ENCODE assay signal across 20 cellular contexts in the genomic region with DNA sequence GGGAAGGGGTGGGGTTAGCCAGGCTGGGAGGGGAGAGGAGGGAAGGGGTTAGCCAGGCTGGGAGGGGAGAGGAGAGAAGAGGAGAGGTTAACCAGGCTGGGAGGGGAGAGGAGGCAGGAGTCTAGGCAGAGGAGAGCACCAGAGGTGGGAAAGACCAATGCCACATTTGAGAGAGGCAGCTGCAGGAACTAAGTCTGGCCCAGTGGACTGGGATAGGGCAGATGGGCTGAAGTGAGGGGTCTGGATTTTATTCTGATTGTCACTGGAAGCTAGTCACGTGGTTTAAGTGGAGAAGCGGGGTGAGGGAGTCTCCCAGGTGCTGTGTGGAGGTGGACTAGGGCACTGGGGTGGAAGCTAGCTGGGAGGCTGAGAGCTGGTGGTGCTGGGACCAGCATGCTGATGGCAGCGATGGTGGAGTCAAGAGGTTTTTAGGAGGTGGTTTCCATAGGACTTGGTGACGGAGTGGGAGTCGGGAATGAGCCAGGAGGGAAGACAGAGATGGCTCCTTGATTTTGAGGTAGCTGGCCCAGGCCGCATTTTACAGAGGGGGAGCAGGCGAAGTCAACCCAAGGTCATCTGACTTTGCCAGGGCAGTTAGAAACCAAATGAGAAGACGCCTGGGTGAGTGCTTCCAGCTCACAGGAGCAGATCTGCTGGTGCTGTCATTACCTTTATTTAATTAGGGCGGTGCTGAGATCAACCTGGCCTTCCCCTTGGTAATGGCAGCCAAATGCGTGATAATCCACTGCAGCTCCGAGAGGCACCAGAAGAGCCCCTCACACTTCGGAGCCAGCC. TPM values are rescaled to one million over a fixed set of nuclear protein-coding genes. Genes with fewer than 3 reads are reported as not detected.
DNase-seq lines count a peak whose midpoint lies in the region; ATAC-seq and TF ChIP-seq lines count a peak whose summit lies in the region.
"Had no signal": no experiment of that assay in that cellular context is flagged by ENCODE, and none has a peak within 500 bp of the region (broad histone marks: within the 10 kb centered on the region; RNA-seq: fewer than 3 reads in every experiment).

No MANE protein-coding gene starts in this region.

- H3K4me3 ChIP-seq in right cardiac atrium (ENCODE audit: low read length) (no peak overlapping the region), HEK293 (ENCODE audit: low read depth, low read length) (no peak overlapping the region), sigmoid colon (no peak overlapping the region)

- H3K9me3 ChIP-seq in right cardiac atrium (ENCODE audit: control insufficient read depth, low read length): no peaks in the 10 kb centered on the region
- H3K9me3 ChIP-seq in HEK293 (ENCODE audit: control insufficient read depth, insufficient read depth, low read depth, low read length): no peaks in the 10 kb centered on the region
- H3K9me3 ChIP-seq in sigmoid colon: no peaks in the 10 kb centered on the region

- H3K27me3 ChIP-seq in right cardiac atrium (ENCODE audit: control insufficient read depth, insufficient read depth): no peaks in the 10 kb centered on the region
- no peaks in the 10 kb centered on the region for H3K27me3 ChIP-seq in sigmoid colon

- TF ChIP-seq CTCF in HEK293 (tag by site-specific recombination; IDR thresholded peaks at IDR 0.05) (no peak), glutamatergic neuron (IDR thresholded peaks at IDR 0.05; ENCODE audit: partially characterized antibody, unreplicated experiment) (no peak), sigmoid colon (IDR thresholded peaks at IDR 0.05) (no peak), RWPE1 (conservative IDR thresholded peaks at IDR 0.05; ENCODE audit: low read depth) (no peak)

- CTCF ChIA-PET in HEK293 (lab: Yijun Ruan, JAX): no interaction called here
- CTCF ChIA-PET in RWPE1 (lab: Yijun Ruan, JAX): no interaction called here

- H3K27ac ChIP-seq in right cardiac atrium (ENCODE audit: low read length) (no peak overlapping the region), HEK293 (ENCODE audit: extremely low read depth, low read depth, low read length) (no peak overlapping the region), sigmoid colon (no peak overlapping the region), RWPE1 (no peak overlapping the region)

- intact Hi-C loops in cardiac septum (cut with DNase I): no loop called here
- intact Hi-C loops in right cardiac atrium (cut with DNase I): no loop called here
- intact Hi-C loops in sigmoid colon (cut with DNase I): no loop called here

- peaks cover 11% of the 10 kb centered on the region for H3K27me3 Mint-ChIP-seq in glutamatergic neuron (ENCODE audit: unreplicated experiment)
- H3K27me3 Mint-ChIP-seq: CD4-positive, alpha-beta T cell had no signal

- DNase-seq in cardiac septum (ENCODE audit: low spot score) (peak; percentile 22), right cardiac atrium (no peak), glutamatergic neuron (no peak), sigmoid colon (peak; percentile 37), SIG-M5 treated with dmso at 0.1 percent for 504 hours (lab: John Stamatoyannopoulos, UW; ENCODE audit: unreplicated experiment) (no peak), RWPE1 (ENCODE audit: low spot score) (no peak)
- DNase-seq: DND-41, GDM1, GOT3, Karpas-422, MM.1S, NCI-H1105 treated with DMSO at 0.1 percent for 48 hours, NCI-H1930, NCI-H2171, NCI-H82, Right ventricle myocardium superior had no signal

- POLR2A ChIA-PET in HEK293 (lab: Yijun Ruan, JAX) (no interaction called here), RWPE1 (lab: Yijun Ruan, JAX; ENCODE audit: low non-redundant PET) (no interaction called here)

- no peak for ATAC-seq in right cardiac atrium
- no peak for ATAC-seq in HG03469 (IDR thresholded peaks at IDR 0.05; ENCODE audit: unreplicated experiment)
- ATAC-seq: Panc1 had no signal

- peak overlapping the region; percentile 80 for H3K27ac Mint-ChIP-seq in glutamatergic neuron (ENCODE audit: unreplicated experiment)
- H3K27ac Mint-ChIP-seq: CD4-positive, alpha-beta T cell had no signal

- peaks cover 6% of the 10 kb centered on the region for H3K4me1 Mint-ChIP-seq in glutamatergic neuron (ENCODE audit: low read depth, unreplicated experiment)

- peaks cover 8% of the 10 kb centered on the region for H3K9me3 Mint-ChIP-seq in glutamatergic neuron (ENCODE audit: unreplicated experiment)
- H3K9me3 Mint-ChIP-seq: CD4-positive, alpha-beta T cell had no signal

- no peaks in the 10 kb centered on the region for H3K36me3 ChIP-seq in HEK293 (ENCODE audit: control insufficient read depth in 2 of 2, insufficient read depth in 1 of 2, low read length in 2 of 2)
- no peaks in the 10 kb centered on the region for H3K36me3 ChIP-seq in sigmoid colon

- no peak for TF ChIP-seq POLR2A in sigmoid colon (IDR thresholded peaks at IDR 0.05)

- no peaks in the 10 kb centered on the region for H3K4me1 ChIP-seq in right cardiac atrium (ENCODE audit: control insufficient read depth, insufficient read depth, low read length)
- H3K4me1 ChIP-seq in HEK293 (ENCODE audit: control insufficient read depth, insufficient read depth, low read length): no peaks in the 10 kb centered on the region
- H3K4me1 ChIP-seq in sigmoid colon: no peaks in the 10 kb centered on the region

- no peak overlapping the region for H3K4me3 Mint-ChIP-seq in glutamatergic neuron (ENCODE audit: unreplicated experiment)
- H3K4me3 Mint-ChIP-seq: CD4-positive, alpha-beta T cell had no signal

- TF ChIP-seq EP300 in sigmoid colon (IDR thresholded peaks at IDR 0.05): no peak

- 87% methylated on average over 12 of the region's 12 CpGs for WGBS in right cardiac atrium
- 87 to 89% methylated on average over 12 of the region's 12 CpGs for WGBS in sigmoid colon, 2 donors

- H3K36me3 Mint-ChIP-seq in glutamatergic neuron (ENCODE audit: unreplicated experiment): no peaks in the 10 kb centered on the region

TF ChIP-seq in HEK293, 187 proteins besides CTCF, POLR2A, EP300 and RAD21:
- TF ChIP-seq ZNF549 (tag by site-specific recombination; IDR thresholded peaks at IDR 0.05): no peak
- TF ChIP-seq, protein P1, sequence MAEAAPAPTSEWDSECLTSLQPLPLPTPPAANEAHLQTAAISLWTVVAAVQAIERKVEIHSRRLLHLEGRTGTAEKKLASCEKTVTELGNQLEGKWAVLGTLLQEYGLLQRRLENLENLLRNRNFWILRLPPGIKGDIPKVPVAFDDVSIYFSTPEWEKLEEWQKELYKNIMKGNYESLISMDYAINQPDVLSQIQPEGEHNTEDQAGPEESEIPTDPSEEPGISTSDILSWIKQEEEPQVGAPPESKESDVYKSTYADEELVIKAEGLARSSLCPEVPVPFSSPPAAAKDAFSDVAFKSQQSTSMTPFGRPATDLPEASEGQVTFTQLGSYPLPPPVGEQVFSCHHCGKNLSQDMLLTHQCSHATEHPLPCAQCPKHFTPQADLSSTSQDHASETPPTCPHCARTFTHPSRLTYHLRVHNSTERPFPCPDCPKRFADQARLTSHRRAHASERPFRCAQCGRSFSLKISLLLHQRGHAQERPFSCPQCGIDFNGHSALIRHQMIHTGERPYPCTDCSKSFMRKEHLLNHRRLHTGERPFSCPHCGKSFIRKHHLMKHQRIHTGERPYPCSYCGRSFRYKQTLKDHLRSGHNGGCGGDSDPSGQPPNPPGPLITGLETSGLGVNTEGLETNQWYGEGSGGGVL (tag by site-specific recombination; IDR thresholded peaks at IDR 0.05): peak; percentile 67

RNA-seq across cellular contexts. Expression of a gene that starts 42.8 kb away (rescaled TPM):
- total RNA-seq in cardiac septum (0.05 TPM), right cardiac atrium (under 1 TPM in 1 of 4 donors, not detected in 3; 0.06 TPM), glutamatergic neuron (ENCODE audit: unreplicated experiment) (179 TPM), sigmoid colon (under 1 TPM in 2 of 4 donors, not detected in 2; under 0.01 to 0.28 TPM)
- polyA plus RNA-seq in right cardiac atrium (0.02 TPM), sigmoid colon (under 1 TPM in 1 of 3 donors, not detected in 2; 0.16 TPM)
- total RNA-seq: Right ventricle myocardium superior had no signal

Comparison
In these comparisons a context has a peak if more than half of its experiments do, and no peak if none do; other contexts are left out.
1. DNase-seq: peak in cardiac septum (single experiment) and sigmoid colon (single experiment); none in right cardiac atrium (0 of 3), glutamatergic neuron (single experiment), SIG-M5 treated with dmso at 0.1 percent for 504 hours (single experiment) and RWPE1 (single experiment).
2. RNA of a gene that starts 42.8 kb away (total RNA-seq): 179 TPM in glutamatergic neuron (single experiment); 0.06 TPM in right cardiac atrium, 0.05 TPM in cardiac septum (single experiment) and under 0.01 to 0.28 TPM in sigmoid colon; every median in the first group is over 100 times any median in the second.